1 cellular context compared by ENCODE assay signal in the genomic region with DNA sequence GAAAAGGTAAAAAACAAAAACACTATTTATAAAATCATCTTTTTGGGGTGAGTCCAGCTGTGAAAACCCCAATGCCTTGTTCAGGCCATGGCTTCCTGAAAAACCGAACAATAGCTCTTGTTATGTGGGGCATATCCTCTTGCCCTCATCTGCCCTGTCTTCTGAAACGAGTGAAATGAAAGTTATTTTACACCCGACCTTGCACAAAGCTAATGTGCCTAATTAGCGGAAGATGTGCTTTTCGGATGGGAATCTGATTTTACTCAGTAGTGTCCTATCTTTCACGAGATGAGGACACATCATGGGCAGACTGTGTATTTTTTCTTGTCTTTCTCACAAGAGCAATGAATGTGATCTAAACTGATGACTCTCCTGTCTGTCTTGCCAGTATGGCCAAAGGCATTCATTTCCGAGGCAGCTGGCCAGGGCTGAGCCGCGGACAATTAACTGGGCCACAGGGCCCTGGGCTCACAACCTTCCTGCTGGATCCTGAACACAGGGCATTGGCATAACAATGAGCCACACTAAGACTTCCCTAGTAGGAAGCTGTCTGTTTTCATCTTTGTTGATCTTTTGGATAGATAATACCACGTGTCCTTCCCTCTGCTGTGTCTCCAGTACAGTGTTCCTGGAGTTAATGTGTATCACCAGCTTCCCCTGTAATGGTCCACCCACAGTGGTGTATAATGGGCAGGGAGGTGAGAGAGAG.
TF ChIP-seq lines count a peak whose summit lies in the region.

No MANE protein-coding gene starts in this region.

TF ChIP-seq in HepG2, 621 proteins besides CTCF, POLR2A, EP300 and RAD21 (continued from another document and continues in another):
- TF ChIP-seq, protein P1, sequence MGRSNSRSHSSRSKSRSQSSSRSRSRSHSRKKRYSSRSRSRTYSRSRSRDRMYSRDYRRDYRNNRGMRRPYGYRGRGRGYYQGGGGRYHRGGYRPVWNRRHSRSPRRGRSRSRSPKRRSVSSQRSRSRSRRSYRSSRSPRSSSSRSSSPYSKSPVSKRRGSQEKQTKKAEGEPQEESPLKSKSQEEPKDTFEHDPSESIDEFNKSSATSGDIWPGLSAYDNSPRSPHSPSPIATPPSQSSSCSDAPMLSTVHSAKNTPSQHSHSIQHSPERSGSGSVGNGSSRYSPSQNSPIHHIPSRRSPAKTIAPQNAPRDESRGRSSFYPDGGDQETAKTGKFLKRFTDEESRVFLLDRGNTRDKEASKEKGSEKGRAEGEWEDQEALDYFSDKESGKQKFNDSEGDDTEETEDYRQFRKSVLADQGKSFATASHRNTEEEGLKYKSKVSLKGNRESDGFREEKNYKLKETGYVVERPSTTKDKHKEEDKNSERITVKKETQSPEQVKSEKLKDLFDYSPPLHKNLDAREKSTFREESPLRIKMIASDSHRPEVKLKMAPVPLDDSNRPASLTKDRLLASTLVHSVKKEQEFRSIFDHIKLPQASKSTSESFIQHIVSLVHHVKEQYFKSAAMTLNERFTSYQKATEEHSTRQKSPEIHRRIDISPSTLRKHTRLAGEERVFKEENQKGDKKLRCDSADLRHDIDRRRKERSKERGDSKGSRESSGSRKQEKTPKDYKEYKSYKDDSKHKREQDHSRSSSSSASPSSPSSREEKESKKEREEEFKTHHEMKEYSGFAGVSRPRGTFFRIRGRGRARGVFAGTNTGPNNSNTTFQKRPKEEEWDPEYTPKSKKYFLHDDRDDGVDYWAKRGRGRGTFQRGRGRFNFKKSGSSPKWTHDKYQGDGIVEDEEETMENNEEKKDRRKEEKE (IDR thresholded peaks at IDR 0.05): no peak
- TF ChIP-seq, protein P2, sequence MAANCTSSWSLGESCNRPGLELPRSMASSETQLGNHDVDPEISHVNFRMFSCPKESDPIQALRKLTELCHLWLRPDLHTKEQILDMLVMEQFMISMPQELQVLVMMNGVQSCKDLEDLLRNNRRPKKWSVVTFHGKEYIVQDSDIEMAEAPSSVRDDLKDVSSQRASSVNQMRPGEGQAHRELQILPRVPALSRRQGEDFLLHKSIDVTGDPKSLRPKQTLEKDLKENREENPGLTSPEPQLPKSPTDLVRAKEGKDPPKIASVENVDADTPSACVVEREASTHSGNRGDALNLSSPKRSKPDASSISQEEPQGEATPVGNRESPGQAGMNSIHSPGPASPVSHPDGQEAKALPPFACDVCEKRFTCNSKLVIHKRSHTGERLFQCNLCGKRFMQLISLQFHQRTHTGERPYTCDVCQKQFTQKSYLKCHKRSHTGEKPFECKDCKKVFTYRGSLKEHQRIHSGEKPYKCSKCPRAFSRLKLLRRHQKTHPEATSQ (CRISPR knock-in tag; IDR thresholded peaks at IDR 0.05; ENCODE audit: borderline replicate concordance): no peak
- TF ChIP-seq POGZ (CRISPR knock-in tag; IDR thresholded peaks at IDR 0.05) (peak; percentile 52; the same call in 1 of the 2 replicates), ZNF839 (CRISPR knock-in tag; IDR thresholded peaks at IDR 0.05; ENCODE audit: borderline replicate concordance) (no peak), NPAS2 (CRISPR knock-in tag; IDR thresholded peaks at IDR 0.05; ENCODE audit: borderline replicate concordance) (no peak), SRSF1 (optimal IDR thresholded peaks at IDR 0.05; ENCODE audit: low read depth, low read length) (no peak), ELF3 (CRISPR knock-in tag; IDR thresholded peaks at IDR 0.05) (peak; percentile 68), PTBP1 (IDR thresholded peaks at IDR 0.05; ENCODE audit: low read depth, low read length, poor library complexity, severe bottlenecking) (no peak), SOX6 (IDR thresholded peaks at IDR 0.05) (no peak), SOX6 (CRISPR knock-in tag; IDR thresholded peaks at IDR 0.05) (peak; percentile 60), SNAPC2 (CRISPR knock-in tag; IDR thresholded peaks at IDR 0.05) (no peak), U2AF1 (optimal IDR thresholded peaks at IDR 0.05; ENCODE audit: low read depth, low read length) (no peak), ZNF761 (CRISPR knock-in tag; conservative IDR thresholded peaks at IDR 0.05) (no peak), ZNF251 (CRISPR knock-in tag; IDR thresholded peaks at IDR 0.05) (no peak), HMG20B (CRISPR knock-in tag; conservative IDR thresholded peaks at IDR 0.05) (no peak), ATRX (CRISPR knock-in tag; IDR thresholded peaks at IDR 0.05; ENCODE audit: borderline replicate concordance) (no peak), ZNF354B (CRISPR knock-in tag; IDR thresholded peaks at IDR 0.05) (no peak), ZFP37 (CRISPR knock-in tag; IDR thresholded peaks at IDR 0.05; ENCODE audit: borderline replicate concordance) (no peak), FOSL2 (CRISPR knock-in tag; IDR thresholded peaks at IDR 0.05) (no peak), GABPA (IDR thresholded peaks at IDR 0.05; ENCODE audit: low read depth, low read length) (no peak), GABPA (CRISPR knock-in tag; IDR thresholded peaks at IDR 0.05; ENCODE audit: low read depth) (no peak), GLI4 (CRISPR knock-in tag; IDR thresholded peaks at IDR 0.05; ENCODE audit: borderline replicate concordance) (no peak), BRCA1 (CRISPR knock-in tag; IDR thresholded peaks at IDR 0.05) (no peak), TMF1 (CRISPR knock-in tag; IDR thresholded peaks at IDR 0.05; ENCODE audit: low read depth) (no peak)
- TF ChIP-seq, protein P3, sequence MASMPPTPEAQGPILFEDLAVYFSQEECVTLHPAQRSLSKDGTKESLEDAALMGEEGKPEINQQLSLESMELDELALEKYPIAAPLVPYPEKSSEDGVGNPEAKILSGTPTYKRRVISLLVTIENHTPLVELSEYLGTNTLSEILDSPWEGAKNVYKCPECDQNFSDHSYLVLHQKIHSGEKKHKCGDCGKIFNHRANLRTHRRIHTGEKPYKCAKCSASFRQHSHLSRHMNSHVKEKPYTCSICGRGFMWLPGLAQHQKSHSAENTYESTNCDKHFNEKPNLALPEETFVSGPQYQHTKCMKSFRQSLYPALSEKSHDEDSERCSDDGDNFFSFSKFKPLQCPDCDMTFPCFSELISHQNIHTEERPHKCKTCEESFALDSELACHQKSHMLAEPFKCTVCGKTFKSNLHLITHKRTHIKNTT (CRISPR knock-in tag; IDR thresholded peaks at IDR 0.05): no peak
- TF ChIP-seq, protein P4, sequence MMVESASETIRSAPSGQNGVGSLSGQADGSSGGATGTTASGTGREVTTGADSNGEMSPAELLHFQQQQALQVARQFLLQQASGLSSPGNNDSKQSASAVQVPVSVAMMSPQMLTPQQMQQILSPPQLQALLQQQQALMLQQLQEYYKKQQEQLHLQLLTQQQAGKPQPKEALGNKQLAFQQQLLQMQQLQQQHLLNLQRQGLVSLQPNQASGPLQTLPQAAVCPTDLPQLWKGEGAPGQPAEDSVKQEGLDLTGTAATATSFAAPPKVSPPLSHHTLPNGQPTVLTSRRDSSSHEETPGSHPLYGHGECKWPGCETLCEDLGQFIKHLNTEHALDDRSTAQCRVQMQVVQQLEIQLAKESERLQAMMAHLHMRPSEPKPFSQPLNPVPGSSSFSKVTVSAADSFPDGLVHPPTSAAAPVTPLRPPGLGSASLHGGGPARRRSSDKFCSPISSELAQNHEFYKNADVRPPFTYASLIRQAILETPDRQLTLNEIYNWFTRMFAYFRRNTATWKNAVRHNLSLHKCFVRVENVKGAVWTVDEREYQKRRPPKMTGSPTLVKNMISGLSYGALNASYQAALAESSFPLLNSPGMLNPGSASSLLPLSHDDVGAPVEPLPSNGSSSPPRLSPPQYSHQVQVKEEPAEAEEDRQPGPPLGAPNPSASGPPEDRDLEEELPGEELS (CRISPR knock-in tag; IDR thresholded peaks at IDR 0.05): peak; percentile 26; the same call in 1 of the 2 replicates
- TF ChIP-seq, protein P5, sequence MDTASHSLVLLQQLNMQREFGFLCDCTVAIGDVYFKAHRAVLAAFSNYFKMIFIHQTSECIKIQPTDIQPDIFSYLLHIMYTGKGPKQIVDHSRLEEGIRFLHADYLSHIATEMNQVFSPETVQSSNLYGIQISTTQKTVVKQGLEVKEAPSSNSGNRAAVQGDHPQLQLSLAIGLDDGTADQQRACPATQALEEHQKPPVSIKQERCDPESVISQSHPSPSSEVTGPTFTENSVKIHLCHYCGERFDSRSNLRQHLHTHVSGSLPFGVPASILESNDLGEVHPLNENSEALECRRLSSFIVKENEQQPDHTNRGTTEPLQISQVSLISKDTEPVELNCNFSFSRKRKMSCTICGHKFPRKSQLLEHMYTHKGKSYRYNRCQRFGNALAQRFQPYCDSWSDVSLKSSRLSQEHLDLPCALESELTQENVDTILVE (CRISPR knock-in tag; IDR thresholded peaks at IDR 0.05): no peak
- TF ChIP-seq, protein P6, sequence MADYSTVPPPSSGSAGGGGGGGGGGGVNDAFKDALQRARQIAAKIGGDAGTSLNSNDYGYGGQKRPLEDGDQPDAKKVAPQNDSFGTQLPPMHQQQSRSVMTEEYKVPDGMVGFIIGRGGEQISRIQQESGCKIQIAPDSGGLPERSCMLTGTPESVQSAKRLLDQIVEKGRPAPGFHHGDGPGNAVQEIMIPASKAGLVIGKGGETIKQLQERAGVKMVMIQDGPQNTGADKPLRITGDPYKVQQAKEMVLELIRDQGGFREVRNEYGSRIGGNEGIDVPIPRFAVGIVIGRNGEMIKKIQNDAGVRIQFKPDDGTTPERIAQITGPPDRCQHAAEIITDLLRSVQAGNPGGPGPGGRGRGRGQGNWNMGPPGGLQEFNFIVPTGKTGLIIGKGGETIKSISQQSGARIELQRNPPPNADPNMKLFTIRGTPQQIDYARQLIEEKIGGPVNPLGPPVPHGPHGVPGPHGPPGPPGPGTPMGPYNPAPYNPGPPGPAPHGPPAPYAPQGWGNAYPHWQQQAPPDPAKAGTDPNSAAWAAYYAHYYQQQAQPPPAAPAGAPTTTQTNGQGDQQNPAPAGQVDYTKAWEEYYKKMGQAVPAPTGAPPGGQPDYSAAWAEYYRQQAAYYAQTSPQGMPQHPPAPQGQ (CRISPR knock-in tag; IDR thresholded peaks at IDR 0.05; ENCODE audit: borderline replicate concordance): no peak
- TF ChIP-seq, protein P7, sequence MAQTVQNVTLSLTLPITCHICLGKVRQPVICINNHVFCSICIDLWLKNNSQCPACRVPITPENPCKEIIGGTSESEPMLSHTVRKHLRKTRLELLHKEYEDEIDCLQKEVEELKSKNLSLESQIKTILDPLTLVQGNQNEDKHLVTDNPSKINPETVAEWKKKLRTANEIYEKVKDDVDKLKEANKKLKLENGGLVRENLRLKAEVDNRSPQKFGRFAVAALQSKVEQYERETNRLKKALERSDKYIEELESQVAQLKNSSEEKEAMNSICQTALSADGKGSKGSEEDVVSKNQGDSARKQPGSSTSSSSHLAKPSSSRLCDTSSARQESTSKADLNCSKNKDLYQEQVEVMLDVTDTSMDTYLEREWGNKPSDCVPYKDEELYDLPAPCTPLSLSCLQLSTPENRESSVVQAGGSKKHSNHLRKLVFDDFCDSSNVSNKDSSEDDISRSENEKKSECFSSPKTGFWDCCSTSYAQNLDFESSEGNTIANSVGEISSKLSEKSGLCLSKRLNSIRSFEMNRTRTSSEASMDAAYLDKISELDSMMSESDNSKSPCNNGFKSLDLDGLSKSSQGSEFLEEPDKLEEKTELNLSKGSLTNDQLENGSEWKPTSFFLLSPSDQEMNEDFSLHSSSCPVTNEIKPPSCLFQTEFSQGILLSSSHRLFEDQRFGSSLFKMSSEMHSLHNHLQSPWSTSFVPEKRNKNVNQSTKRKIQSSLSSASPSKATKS (CRISPR knock-in tag; IDR thresholded peaks at IDR 0.05): no peak
- TF ChIP-seq, protein P8, sequence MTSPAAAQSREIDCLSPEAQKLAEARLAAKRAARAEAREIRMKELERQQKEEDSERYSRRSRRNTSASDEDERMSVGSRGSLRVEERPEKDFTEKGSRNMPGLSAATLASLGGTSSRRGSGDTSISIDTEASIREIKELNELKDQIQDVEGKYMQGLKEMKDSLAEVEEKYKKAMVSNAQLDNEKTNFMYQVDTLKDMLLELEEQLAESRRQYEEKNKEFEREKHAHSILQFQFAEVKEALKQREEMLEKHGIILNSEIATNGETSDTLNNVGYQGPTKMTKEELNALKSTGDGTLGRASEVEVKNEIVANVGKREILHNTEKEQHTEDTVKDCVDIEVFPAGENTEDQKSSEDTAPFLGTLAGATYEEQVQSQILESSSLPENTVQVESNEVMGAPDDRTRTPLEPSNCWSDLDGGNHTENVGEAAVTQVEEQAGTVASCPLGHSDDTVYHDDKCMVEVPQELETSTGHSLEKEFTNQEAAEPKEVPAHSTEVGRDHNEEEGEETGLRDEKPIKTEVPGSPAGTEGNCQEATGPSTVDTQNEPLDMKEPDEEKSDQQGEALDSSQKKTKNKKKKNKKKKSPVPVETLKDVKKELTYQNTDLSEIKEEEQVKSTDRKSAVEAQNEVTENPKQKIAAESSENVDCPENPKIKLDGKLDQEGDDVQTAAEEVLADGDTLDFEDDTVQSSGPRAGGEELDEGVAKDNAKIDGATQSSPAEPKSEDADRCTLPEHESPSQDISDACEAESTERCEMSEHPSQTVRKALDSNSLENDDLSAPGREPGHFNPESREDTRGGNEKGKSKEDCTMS (CRISPR knock-in tag; conservative IDR thresholded peaks at IDR 0.05): no peak
- TF ChIP-seq, protein P9, sequence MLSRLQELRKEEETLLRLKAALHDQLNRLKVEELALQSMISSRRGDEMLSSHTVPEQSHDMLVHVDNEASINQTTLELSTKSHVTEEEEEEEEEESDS (CRISPR knock-in tag; IDR thresholded peaks at IDR 0.05; ENCODE audit: borderline replicate concordance): no peak
- TF ChIP-seq, protein P10, sequence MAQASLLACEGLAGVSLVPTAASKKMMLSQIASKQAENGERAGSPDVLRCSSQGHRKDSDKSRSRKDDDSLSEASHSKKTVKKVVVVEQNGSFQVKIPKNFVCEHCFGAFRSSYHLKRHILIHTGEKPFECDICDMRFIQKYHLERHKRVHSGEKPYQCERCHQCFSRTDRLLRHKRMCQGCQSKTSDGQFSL (CRISPR knock-in tag; IDR thresholded peaks at IDR 0.05): no peak
- TF ChIP-seq, protein P11, sequence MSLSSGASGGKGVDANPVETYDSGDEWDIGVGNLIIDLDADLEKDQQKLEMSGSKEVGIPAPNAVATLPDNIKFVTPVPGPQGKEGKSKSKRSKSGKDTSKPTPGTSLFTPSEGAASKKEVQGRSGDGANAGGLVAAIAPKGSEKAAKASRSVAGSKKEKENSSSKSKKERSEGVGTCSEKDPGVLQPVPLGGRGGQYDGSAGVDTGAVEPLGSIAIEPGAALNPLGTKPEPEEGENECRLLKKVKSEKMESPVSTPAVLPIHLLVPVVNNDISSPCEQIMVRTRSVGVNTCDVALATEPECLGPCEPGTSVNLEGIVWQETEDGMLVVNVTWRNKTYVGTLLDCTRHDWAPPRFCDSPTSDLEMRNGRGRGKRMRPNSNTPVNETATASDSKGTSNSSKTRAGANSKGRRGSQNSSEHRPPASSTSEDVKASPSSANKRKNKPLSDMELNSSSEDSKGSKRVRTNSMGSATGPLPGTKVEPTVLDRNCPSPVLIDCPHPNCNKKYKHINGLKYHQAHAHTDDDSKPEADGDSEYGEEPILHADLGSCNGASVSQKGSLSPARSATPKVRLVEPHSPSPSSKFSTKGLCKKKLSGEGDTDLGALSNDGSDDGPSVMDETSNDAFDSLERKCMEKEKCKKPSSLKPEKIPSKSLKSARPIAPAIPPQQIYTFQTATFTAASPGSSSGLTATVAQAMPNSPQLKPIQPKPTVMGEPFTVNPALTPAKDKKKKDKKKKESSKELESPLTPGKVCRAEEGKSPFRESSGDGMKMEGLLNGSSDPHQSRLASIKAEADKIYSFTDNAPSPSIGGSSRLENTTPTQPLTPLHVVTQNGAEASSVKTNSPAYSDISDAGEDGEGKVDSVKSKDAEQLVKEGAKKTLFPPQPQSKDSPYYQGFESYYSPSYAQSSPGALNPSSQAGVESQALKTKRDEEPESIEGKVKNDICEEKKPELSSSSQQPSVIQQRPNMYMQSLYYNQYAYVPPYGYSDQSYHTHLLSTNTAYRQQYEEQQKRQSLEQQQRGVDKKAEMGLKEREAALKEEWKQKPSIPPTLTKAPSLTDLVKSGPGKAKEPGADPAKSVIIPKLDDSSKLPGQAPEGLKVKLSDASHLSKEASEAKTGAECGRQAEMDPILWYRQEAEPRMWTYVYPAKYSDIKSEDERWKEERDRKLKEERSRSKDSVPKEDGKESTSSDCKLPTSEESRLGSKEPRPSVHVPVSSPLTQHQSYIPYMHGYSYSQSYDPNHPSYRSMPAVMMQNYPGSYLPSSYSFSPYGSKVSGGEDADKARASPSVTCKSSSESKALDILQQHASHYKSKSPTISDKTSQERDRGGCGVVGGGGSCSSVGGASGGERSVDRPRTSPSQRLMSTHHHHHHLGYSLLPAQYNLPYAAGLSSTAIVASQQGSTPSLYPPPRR (CRISPR knock-in tag; IDR thresholded peaks at IDR 0.05; ENCODE audit: borderline replicate concordance): no peak
